10 cellular contexts compared by ENCODE assay signal in genomic region chr2:33133436-33133835, GRCh38.
DNase-seq lines count a peak whose midpoint lies in the region; ATAC-seq and TF ChIP-seq lines count a peak whose summit lies in the region.
"Had no signal": no experiment of that assay in that cellular context is flagged by ENCODE, and none has a peak within 500 bp of the region (broad histone marks: within the 10 kb centered on the region; RNA-seq: fewer than 3 reads in every experiment).

No MANE protein-coding gene starts in this region.

- POLR2A ChIA-PET in CD8-positive, alpha-beta T cell (lab: Charles Lee), result no interaction called here

- H3K36me3 ChIP-seq in Peyer's patch (no peaks in the 10 kb centered on the region), mesenchymal stem cell (ENCODE audit: control insufficient read depth in 1 of 2, insufficient read depth in 2 of 2, low read depth in 1 of 2, low read length in 2 of 2) (no peaks in the 10 kb centered on the region), upper lobe of left lung (no peaks in the 10 kb centered on the region)
- H3K36me3 ChIP-seq in CD8-positive, alpha-beta T cell (ENCODE audit: insufficient read depth, low read length), result no peaks in the 10 kb centered on the region

- H4K91ac ChIP-seq in mesenchymal stem cell (ENCODE audit: low read length), result peak overlapping the region; percentile 34

- H2BK12ac ChIP-seq in mesenchymal stem cell (ENCODE audit: low read length in 2 of 2), result peak overlapping the region; percentile 20 to 37

- intact Hi-C loops in dorsolateral prefrontal cortex (cut with DNase I), result loop anchor here in 1 of 2 donors (10.0 kb wide), 1 partner anchor 311 kb away; no protein-coding TSS in a partner anchor
- intact Hi-C loops in CD8-positive, alpha-beta T cell (cut with DNase I, micrococcal nuclease), result no loop called here

- H3K79me1 ChIP-seq in mesenchymal stem cell (replicated peaks; ENCODE audit: low read length, poor library complexity, severe bottlenecking), result no peaks in the 10 kb centered on the region

- no peaks in the 10 kb centered on the region for H3K27me3 ChIP-seq in Peyer's patch
- H3K27me3 ChIP-seq in dorsolateral prefrontal cortex, result no peaks in the 10 kb centered on the region
- H3K27me3 ChIP-seq in mesenchymal stem cell (ENCODE audit: control insufficient read depth in 1 of 2, insufficient read depth in 1 of 2, low read length in 2 of 2), result no peaks in the 10 kb centered on the region
- H3K27me3 ChIP-seq in upper lobe of left lung, result no peaks in the 10 kb centered on the region
- no peaks in the 10 kb centered on the region for H3K27me3 ChIP-seq in CD8-positive, alpha-beta T cell (ENCODE audit: insufficient read depth, low read length)

- H3K4me3 ChIP-seq in Peyer's patch, result no peak overlapping the region
- peak overlapping the region in 38 of 59 donors; percentile 36 to 70 (median 54) for H3K4me3 ChIP-seq in dorsolateral prefrontal cortex
- peak overlapping the region in 1 of 2 experiments; percentile 82 for H3K4me3 ChIP-seq in mesenchymal stem cell (ENCODE audit: insufficient read depth in 1 of 2, low read depth in 1 of 2, low read length in 2 of 2)
- peak overlapping the region in 1 of 4 donors; percentile 1 for H3K4me3 ChIP-seq in upper lobe of left lung
- H3K4me3 ChIP-seq in CD8-positive, alpha-beta T cell (ENCODE audit: low read depth, low read length), result no peak overlapping the region

- H3K9me3 Mint-ChIP-seq in CD8-positive, alpha-beta T cell, result no peaks in the 10 kb centered on the region
- H3K9me3 Mint-ChIP-seq: natural killer cell had no signal

- TF ChIP-seq CTCF in Peyer's patch (IDR thresholded peaks at IDR 0.05) (no peak), dorsolateral prefrontal cortex (IDR thresholded peaks at IDR 0.05 in 54 of 56, conservative IDR thresholded peaks at IDR 0.05 in 2 of 56; ENCODE audit: low read depth in 1 of 56, partially characterized antibody in 56 of 56) (no peak), upper lobe of left lung (IDR thresholded peaks at IDR 0.05) (no peak)
- TF ChIP-seq CTCF in CD8-positive, alpha-beta T cell (IDR thresholded peaks at IDR 0.05), result no peak

- no peak overlapping the region for H2BK5ac ChIP-seq in mesenchymal stem cell (ENCODE audit: low read depth, low read length, poor library complexity, severe bottlenecking)

- H2AK5ac ChIP-seq in mesenchymal stem cell (ENCODE audit: low read length, severe bottlenecking), result peak overlapping the region; percentile 49

- no peak for TF ChIP-seq EP300 in upper lobe of left lung (IDR thresholded peaks at IDR 0.05)

- TF ChIP-seq POLR2A in Peyer's patch (IDR thresholded peaks at IDR 0.05) (no peak), upper lobe of left lung (IDR thresholded peaks at IDR 0.05) (no peak)

- H3K9me3 ChIP-seq in Peyer's patch (no peaks in the 10 kb centered on the region), mesenchymal stem cell (ENCODE audit: control insufficient read depth, low read length) (no peaks in the 10 kb centered on the region), upper lobe of left lung (no peaks in the 10 kb centered on the region)
- no peaks in the 10 kb centered on the region for H3K9me3 ChIP-seq in CD8-positive, alpha-beta T cell (ENCODE audit: low read length)

- ATAC-seq in upper lobe of left lung (ENCODE audit: low FRiP score in 2 of 2), result peak; percentile 25 to 69
- ATAC-seq in GM18517 (IDR thresholded peaks at IDR 0.05; ENCODE audit: unreplicated experiment), result no peak
- no peak for ATAC-seq in CD8-positive, alpha-beta T cell

- CTCF ChIA-PET in CD8-positive, alpha-beta T cell (lab: Charles Lee), result no interaction called here

- WGBS in mesenchymal stem cell, result 74% methylated on average over 4 of the region's 4 CpGs
- 26 to 41% methylated on average over 4 of the region's 4 CpGs for WGBS in upper lobe of left lung, 2 donors

- no peak overlapping the region for H3K4me3 Mint-ChIP-seq in CD8-positive, alpha-beta T cell
- H3K4me3 Mint-ChIP-seq: natural killer cell had no signal

- H3K4me1 ChIP-seq in Peyer's patch (peaks cover 0 to 6% (median 0%) of the 10 kb centered on the region in 4 donors), mesenchymal stem cell (ENCODE audit: control insufficient read depth, insufficient read depth, low read depth, low read length) (peaks cover 9% of the 10 kb centered on the region), upper lobe of left lung (peaks cover 13 to 31% (median 15%) of the 10 kb centered on the region in 4 donors)
- no peaks in the 10 kb centered on the region for H3K4me1 ChIP-seq in CD8-positive, alpha-beta T cell (ENCODE audit: insufficient read depth, low read length)

- peak overlapping the region; percentile 34 to 67 for H3K18ac ChIP-seq in mesenchymal stem cell (ENCODE audit: low read depth in 1 of 2, low read length in 2 of 2)

- no peak overlapping the region for H2BK15ac ChIP-seq in mesenchymal stem cell (ENCODE audit: low read depth, poor library complexity, severe bottlenecking)

- H3K23ac ChIP-seq in mesenchymal stem cell (ENCODE audit: low read length in 2 of 2), result no peak overlapping the region

- H3K4ac ChIP-seq in mesenchymal stem cell (ENCODE audit: low read depth in 1 of 2, low read length in 2 of 2), result peak overlapping the region in 1 of 2 experiments; percentile 19

- no peak overlapping the region for H2AFZ ChIP-seq in mesenchymal stem cell (ENCODE audit: low read depth, low read length)

- H3K27ac Mint-ChIP-seq in CD8-positive, alpha-beta T cell, result no peak overlapping the region
- H3K27ac Mint-ChIP-seq: natural killer cell had no signal

- peaks cover 2% of the 10 kb centered on the region for H3K27me3 Mint-ChIP-seq in CD8-positive, alpha-beta T cell (ENCODE audit: low read depth)

- H3K9ac ChIP-seq in mesenchymal stem cell (ENCODE audit: low read length), result peak overlapping the region; percentile 87
- H3K9ac ChIP-seq: KMS-11 had no signal

- H4K8ac ChIP-seq in mesenchymal stem cell (ENCODE audit: low read length), result peak overlapping the region; percentile 41

- peak overlapping the region; percentile 19 for H2BK120ac ChIP-seq in mesenchymal stem cell (ENCODE audit: low read depth, low read length)

- DNase-seq in Peyer's patch (no peak), dorsolateral prefrontal cortex (no peak), mesenchymal stem cell (peak; percentile 63), upper lobe of left lung (peak in 1 of 2 donors; percentile 42)
- DNase-seq in NK-92 treated with Interleukin-12 subunit alpha and Interleukin-12 subunit beta, amount 100 ng/mL, for 24 hours (lab: John Stamatoyannopoulos, UW), result no peak
- DNase-seq in CD8-positive, alpha-beta T cell, result no peak
- DNase-seq: activated naive CD4-positive, alpha-beta T cell treated with anti-CD3 and anti-CD28 coated beads, Interleukin-2, amount 50 U/mL, for 16 hours; natural killer cell had no signal

- H3K4me2 ChIP-seq in mesenchymal stem cell (ENCODE audit: low read length, poor library complexity, severe bottlenecking), result no peak overlapping the region
- H3K4me2 ChIP-seq: KMS-11 had no signal

- H3K27ac ChIP-seq in Peyer's patch (peak overlapping the region; percentile 28 to 78 (median 53)), dorsolateral prefrontal cortex (peak overlapping the region in 12 of 59 donors; percentile 4 to 78 (median 51)), mesenchymal stem cell (ENCODE audit: low read length, poor library complexity, severe bottlenecking) (peak overlapping the region; percentile 39), upper lobe of left lung (peak overlapping the region; percentile 21 to 64 (median 38))
- H3K27ac ChIP-seq in CD8-positive, alpha-beta T cell (ENCODE audit: low read depth, low read length), result no peak overlapping the region
- H3K27ac ChIP-seq: KMS-11 had no signal

- no peaks in the 10 kb centered on the region for H3K4me1 Mint-ChIP-seq in CD8-positive, alpha-beta T cell (ENCODE audit: low read depth)
- H3K4me1 Mint-ChIP-seq: natural killer cell had no signal

- no peak overlapping the region for H3K14ac ChIP-seq in mesenchymal stem cell (ENCODE audit: low read length in 2 of 2)

- H3K36me3 Mint-ChIP-seq in CD8-positive, alpha-beta T cell, result no peaks in the 10 kb centered on the region
- H3K36me3 Mint-ChIP-seq: natural killer cell had no signal

Comparison
In these comparisons a context has a peak if more than half of its experiments do, and no peak if none do; other contexts are left out.
1. H3K4me3 ChIP-seq: peak in dorsolateral prefrontal cortex (38 of 59); none in Peyer's patch (0 of 4) and CD8-positive, alpha-beta T cell (single experiment).
2. ATAC-seq: peak in upper lobe of left lung (2 of 2); none in GM18517 (single experiment) and CD8-positive, alpha-beta T cell (single experiment).